In the genomic region with DNA sequence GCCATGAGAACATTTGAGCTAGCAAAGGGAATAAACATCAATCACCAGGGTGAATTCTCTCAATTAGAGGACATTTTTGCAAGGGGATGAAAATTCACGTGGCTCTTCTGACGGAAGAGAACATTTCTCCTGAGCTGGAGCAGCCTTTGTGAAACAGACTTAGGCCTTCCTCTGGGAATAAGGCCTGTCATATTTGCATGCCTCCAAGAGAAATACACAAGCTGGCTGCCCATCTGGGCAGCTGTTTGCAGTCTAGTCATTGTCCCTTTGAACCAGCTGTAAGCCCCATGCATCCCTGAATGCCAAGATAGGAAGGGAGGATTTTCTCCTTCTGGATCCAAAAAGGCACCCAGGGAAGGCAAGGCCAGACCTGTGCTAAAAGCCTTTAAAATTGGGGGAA, we compare ENCODE assay signal across 17 cellular contexts. TPM values are rescaled to one million over a fixed set of nuclear protein-coding genes. Genes with fewer than 3 reads are reported as not detected.
DNase-seq lines count a peak whose midpoint lies in the region; ATAC-seq, FAIRE-seq and TF ChIP-seq lines count a peak whose summit lies in the region.
"Had no signal": no experiment of that assay in that cellular context is flagged by ENCODE, and none has a peak within 500 bp of the region (broad histone marks: within the 10 kb centered on the region; RNA-seq: fewer than 3 reads in every experiment).

No MANE protein-coding gene starts in this region.

- no peaks in the 10 kb centered on the region for H3K9me3 ChIP-seq in body of pancreas
- H3K9me3 ChIP-seq in esophagus squamous epithelium: no peaks in the 10 kb centered on the region

- H3K27ac ChIP-seq in body of pancreas: no peak overlapping the region
- no peak overlapping the region for H3K27ac ChIP-seq in esophagus squamous epithelium
- H3K27ac ChIP-seq: C4-2B had no signal

- intact Hi-C loops in Right ventricle myocardium superior (cut with DNase I): no loop called here
- intact Hi-C loops in cardiac septum (cut with DNase I): no loop called here
- intact Hi-C loops in body of pancreas (cut with DNase I): no loop called here
- intact Hi-C loops in esophagus squamous epithelium (cut with DNase I): no loop called here

- TF ChIP-seq CTCF in body of pancreas (IDR thresholded peaks at IDR 0.05) (no peak), esophagus squamous epithelium (IDR thresholded peaks at IDR 0.05) (no peak)

- peak; percentile 57 for ATAC-seq in Right ventricle myocardium superior (ENCODE audit: poor library complexity)
- peak; percentile 33 for ATAC-seq in body of pancreas
- no peak for ATAC-seq in GM19328 (IDR thresholded peaks at IDR 0.05; ENCODE audit: unreplicated experiment)

- FAIRE-seq in H54 (lab: Jason Lieb, UNC): no peak
- FAIRE-seq: A204.1 had no signal

- H3K4me1 ChIP-seq in body of pancreas (no peaks in the 10 kb centered on the region), esophagus squamous epithelium (peaks cover 0 to 6% (median 0%) of the 10 kb centered on the region in 3 donors)

- H3K27me3 ChIP-seq in body of pancreas (no peaks in the 10 kb centered on the region), esophagus squamous epithelium (peaks cover 0 to 18% (median 0%) of the 10 kb centered on the region in 4 donors)

- no peaks in the 10 kb centered on the region for H3K36me3 ChIP-seq in body of pancreas (replicated peaks in 1 of 2; ENCODE audit: insufficient read depth in 1 of 2, low read depth in 2 of 2)
- no peaks in the 10 kb centered on the region for H3K36me3 ChIP-seq in esophagus squamous epithelium

- no peak for DNase-seq in Right ventricle myocardium superior
- no peak for DNase-seq in cardiac septum (ENCODE audit: low spot score)
- no peak for DNase-seq in body of pancreas
- DNase-seq in inferior parietal cortex (ENCODE audit: extremely low spot score): peak; percentile 2
- no peak for DNase-seq in H54 (ENCODE audit: insufficient read length, low spot score)
- DNase-seq in esophagus squamous epithelium (lab: John Stamatoyannopoulos, UW): no peak
- no peak for DNase-seq in AG20443 (ENCODE audit: low spot score)
- DNase-seq: DMS53, HCEC 1CT, NCI-H1048, NCI-H1436 treated with DMSO at 0.1 percent for 48 hours, NCI-H2107 had no signal

- WGBS in body of pancreas, 2 donors: 85 to 90% methylated on average over 2 of the region's 2 CpGs
- WGBS in esophagus squamous epithelium, 2 donors: 80 to 90% methylated on average over 1 to 2 of the region's 2 CpGs

- TF ChIP-seq POLR2A in body of pancreas (IDR thresholded peaks at IDR 0.05) (no peak), H54 (IDR thresholded peaks at IDR 0.05; ENCODE audit: low read depth, low read length) (no peak), esophagus squamous epithelium (IDR thresholded peaks at IDR 0.05) (no peak)

- no peak overlapping the region for H3K4me3 ChIP-seq in body of pancreas
- no peak overlapping the region for H3K4me3 ChIP-seq in esophagus squamous epithelium

RNA-seq across cellular contexts. Expression of gene LEMD1, which starts 5.5 kb away (rescaled TPM):
- total RNA-seq in Right ventricle myocardium superior: not detected
- total RNA-seq in cardiac septum: not detected
- total RNA-seq in body of pancreas: not detected
- total RNA-seq in esophagus squamous epithelium: 1 to 10 TPM in 3 of 4 donors, not detected in 1; 1.1 to 1.4 (median 1.3) TPM

RNA-seq across cellular contexts. Expression of gene BLACAT1, which starts 39.5 kb away (rescaled TPM):
- total RNA-seq in Right ventricle myocardium superior: not detected
- total RNA-seq in cardiac septum: not detected
- 1 to 10 TPM in 1 of 2 donors, not detected in 1; 1.0 TPM for total RNA-seq in body of pancreas
- total RNA-seq in esophagus squamous epithelium: 1 to 10 TPM in 2 of 4 donors, under 1 TPM in 2; 0.29 to 2.3 (median 0.99) TPM

RNA-seq across cellular contexts. Expression of gene KLHDC8A, which starts 59.6 kb away (rescaled TPM):
- total RNA-seq in Right ventricle myocardium superior: 0.24 TPM
- not detected for total RNA-seq in cardiac septum
- total RNA-seq in body of pancreas: 1 to 10 TPM in 1 of 2 donors, under 1 TPM in 1; 0.78 to 8.6 TPM
- 1 to 10 TPM in 3 of 4 donors, under 1 TPM in 1; 0.97 to 4.4 (median 2.1) TPM for total RNA-seq in esophagus squamous epithelium
- total RNA-seq: HT-29, MCF 10A had no signal
